11 cellular contexts compared by ENCODE assay signal in genomic region chr1:8378202-8378601, GRCh38.
DNase-seq lines count a peak whose midpoint lies in the region; ATAC-seq and TF ChIP-seq lines count a peak whose summit lies in the region.
"Had no signal": no experiment of that assay in that cellular context is flagged by ENCODE, and none has a peak within 500 bp of the region (broad histone marks: within the 10 kb centered on the region; RNA-seq: fewer than 3 reads in every experiment).

No MANE protein-coding gene starts in this region.

- WGBS in H9 (ENCODE audit: extremely low coverage, insufficient read length, low lambda C conversion rate), result no CpG with 5 or more reads among the region's 4 CpGs

- peaks cover 66 to 69% of the 10 kb centered on the region in 2 experiments for H3K4me1 Mint-ChIP-seq in H9
- H3K4me1 Mint-ChIP-seq in T-cell, result peaks cover 77 to 88% (median 88%) of the 10 kb centered on the region in 3 donors

- H3K4me3 Mint-ChIP-seq in H9 (no peak overlapping the region), T-cell (peak overlapping the region in 1 of 3 donors; percentile 64)

- intact Hi-C loops in left ventricle myocardium superior (cut with micrococcal nuclease), result no loop called here

- POLR2A ChIA-PET in T-cell (lab: Charles Lee), result no interaction called here

- H4K5ac ChIP-seq in H9 (ENCODE audit: insufficient read length, low read depth, low read length), result no peak overlapping the region

- H3K36me3 ChIP-seq in skeletal muscle satellite cell (ENCODE audit: insufficient read depth, low read length), result peaks cover 40% of the 10 kb centered on the region

- no peaks in the 10 kb centered on the region for H3K9me3 Mint-ChIP-seq in H9
- H3K9me3 Mint-ChIP-seq in T-cell, result no peaks in the 10 kb centered on the region

- no peak overlapping the region for H3T11ph ChIP-seq in H9 (ENCODE audit: low read length)

- H3K27me3 ChIP-seq in H9 (ENCODE audit: insufficient read depth, low read length) (no peaks in the 10 kb centered on the region), skeletal muscle satellite cell (ENCODE audit: control insufficient read depth, insufficient read depth, low read length) (no peaks in the 10 kb centered on the region)

- no peak overlapping the region for H2BK120ac ChIP-seq in H9 (ENCODE audit: low read depth, low read length, poor library complexity, severe bottlenecking)

- no peak overlapping the region for H3K9ac ChIP-seq in H9 (ENCODE audit: extremely low read depth, insufficient read length, low read length)
- peak overlapping the region; percentile 4 for H3K9ac ChIP-seq in skeletal muscle satellite cell (ENCODE audit: low read depth, low read length)

- H2BK12ac ChIP-seq in H9 (ENCODE audit: insufficient read length, low read depth, low read length), result no peak overlapping the region

- no peak overlapping the region for H2BK20ac ChIP-seq in H9 (ENCODE audit: low read depth, low read length, poor library complexity, severe bottlenecking)

- H3K23ac ChIP-seq in H9 (ENCODE audit: insufficient read length, low read depth, low read length), result no peak overlapping the region

- no peak overlapping the region for H2AFZ ChIP-seq in H9 (ENCODE audit: low read length)

- no peak overlapping the region for H4K91ac ChIP-seq in H9 (ENCODE audit: insufficient read length, low read depth, low read length)

- H3K27ac Mint-ChIP-seq in H9, result peak overlapping the region; percentile 87 to 89 (median 87); a peak in 4 of 7 replicates
- H3K27ac Mint-ChIP-seq in T-cell, result peak overlapping the region; percentile 44 to 53

- ATAC-seq in T-cell (replicated peaks in 1 of 4) (no peak), left ventricle myocardium superior (peak; percentile 16), GM18517 (IDR thresholded peaks at IDR 0.05; ENCODE audit: unreplicated experiment) (no peak), GM18873 (IDR thresholded peaks at IDR 0.05; ENCODE audit: low FRiP score, unreplicated experiment) (no peak)

- H3K4me2 ChIP-seq in H9 (ENCODE audit: insufficient read depth, insufficient read length, low read length) (no peak overlapping the region), skeletal muscle satellite cell (ENCODE audit: low read length) (no peak overlapping the region)

- no peak overlapping the region for H3K18ac ChIP-seq in H9 (ENCODE audit: insufficient read length, low read depth, low read length)

- DNase-seq in H9 (no peak), T-cell (no peak), left ventricle myocardium superior (peak; percentile 19), NCI-H2029 treated with DMSO at 0.1 percent for 48 hours (lab: John Stamatoyannopoulos, UW) (no peak)
- DNase-seq in effector CD8-positive, alpha-beta T cell (lab: John Stamatoyannopoulos, UW), result no peak
- DNase-seq: NCI-H1436 treated with DMSO at 0.1 percent for 48 hours; stimulated activated CD4-positive, alpha-beta T cell treated with anti-CD3 and anti-CD28 coated beads, Interleukin-4, amount 100 ng/mL, for 24 hours; SW 1271 had no signal

- H3K23me2 ChIP-seq in H9 (ENCODE audit: insufficient read length, low read depth, low read length, poor library complexity, severe bottlenecking), result no peaks in the 10 kb centered on the region

- H2BK5ac ChIP-seq in H9 (ENCODE audit: insufficient read length, low read length), result no peak overlapping the region

- H4K20me1 ChIP-seq in H9 (ENCODE audit: control insufficient read depth, insufficient read depth, insufficient read length), result no peaks in the 10 kb centered on the region

- H3K36me3 Mint-ChIP-seq in H9 (ENCODE audit: insufficient read depth in 1 of 3, low read depth in 3 of 3) (peaks cover 3 to 5% (median 5%) of the 10 kb centered on the region in 3 experiments; a peak in 4 of 7 replicates), T-cell (peaks cover 17% of the 10 kb centered on the region)

- H2AK5ac ChIP-seq in H9 (ENCODE audit: insufficient read length, low read length), result no peak overlapping the region

- no peak for TF ChIP-seq CTCF in H9 (conservative IDR thresholded peaks at IDR 0.05)

- peaks cover 9% of the 10 kb centered on the region for H3K79me1 ChIP-seq in H9 (ENCODE audit: insufficient read depth, low read depth, low read length, poor library complexity, severe bottlenecking)

- no peak overlapping the region for H4K8ac ChIP-seq in H9 (replicated peaks; ENCODE audit: insufficient read length, low read depth, low read length)

- H3K4me1 ChIP-seq in H9 (ENCODE audit: insufficient read depth, low read length), result peaks cover 3% of the 10 kb centered on the region; the same call in 1 of the 2 replicates
- H3K4me1 ChIP-seq in skeletal muscle satellite cell (ENCODE audit: control insufficient read depth, insufficient read depth, low read length), result peaks cover 53% of the 10 kb centered on the region

- no peaks in the 10 kb centered on the region; the same call in 1 of the 2 replicates for H3K79me2 ChIP-seq in H9 (ENCODE audit: insufficient read depth, low read length)

- no peak overlapping the region for H3K4ac ChIP-seq in H9 (ENCODE audit: low read depth, low read length)

- no peak overlapping the region for H3K56ac ChIP-seq in H9 (ENCODE audit: insufficient read length, low read depth, low read length)

- H3K27me3 Mint-ChIP-seq in H9 (ENCODE audit: low read depth) (no peaks in the 10 kb centered on the region), T-cell (no peaks in the 10 kb centered on the region)

- CTCF ChIA-PET in T-cell (lab: Charles Lee), result no interaction called here

- H3K4me3 ChIP-seq in skeletal muscle satellite cell (ENCODE audit: low read length), result no peak overlapping the region

- H3K14ac ChIP-seq in H9 (ENCODE audit: insufficient read depth, low read length), result no peak overlapping the region

- H3K27ac ChIP-seq in H9 (ENCODE audit: insufficient read length, low read depth, low read length), result no peak overlapping the region

- H2BK15ac ChIP-seq in H9 (ENCODE audit: low read depth, low read length), result no peak overlapping the region

- no peaks in the 10 kb centered on the region for H3K9me3 ChIP-seq in H9 (ENCODE audit: control insufficient read depth, low read depth, low read length)
- H3K9me3 ChIP-seq in skeletal muscle satellite cell (replicated peaks; ENCODE audit: low read length), result no peaks in the 10 kb centered on the region
